Comparison of ENCODE assay signal across 12 cellular contexts in genomic region chr2:230759481-230760191, GRCh38. TPM values are rescaled to one million over a fixed set of nuclear protein-coding genes. Genes with fewer than 3 reads are reported as not detected.
A peak's percentile ranks its signal among the peaks of the same experiment; 100 is the strongest.
DNase-seq lines count a peak whose midpoint lies in the region; ATAC-seq and TF ChIP-seq lines count a peak whose summit lies in the region.
"Had no signal": no experiment of that assay in that cellular context is flagged by ENCODE, and none has a peak within 500 bp of the region (broad histone marks: within the 10 kb centered on the region; RNA-seq: fewer than 3 reads in every experiment).

No MANE protein-coding gene starts in this region.

- DNase-seq in MCF 10A (ENCODE audit: unreplicated experiment): no peak
- no peak for DNase-seq in mammary epithelial cell
- DNase-seq in adipocyte (ENCODE audit: low read depth): peak; percentile 46
- no peak for DNase-seq in naive thymus-derived CD4-positive, alpha-beta T cell
- no peak for DNase-seq in cerebellar cortex (ENCODE audit: low spot score)
- no peak for DNase-seq in NCI-H1694 treated with DMSO at 0.1 percent for 48 hours (lab: John Stamatoyannopoulos, UW)
- no peak for DNase-seq in NCI-H446 treated with DMSO at 0.1 percent for 48 hours (lab: John Stamatoyannopoulos, UW)
- DNase-seq in sigmoid colon: no peak
- DNase-seq: C1 segment of cervical spinal cord, NCI-H510A had no signal

- H3K27ac Mint-ChIP-seq in MCF 10A (ENCODE audit: low read depth, unreplicated experiment): peak overlapping the region; percentile 93
- peak overlapping the region in 8 of 9 donors; percentile 44 to 87 (median 75) for H3K27ac Mint-ChIP-seq in naive thymus-derived CD4-positive, alpha-beta T cell

- H3K4me1 ChIP-seq in mammary epithelial cell (ENCODE audit: insufficient read depth, low read length): peaks cover 18% of the 10 kb centered on the region
- peaks cover 39% of the 10 kb centered on the region for H3K4me1 ChIP-seq in adipocyte (ENCODE audit: control insufficient read depth, insufficient read depth, low read length)
- H3K4me1 ChIP-seq in naive thymus-derived CD4-positive, alpha-beta T cell (ENCODE audit: control insufficient read depth in 2 of 2, insufficient read depth in 2 of 2, low read length in 2 of 2): peaks cover 25 to 45% of the 10 kb centered on the region in 2 donors
- peaks cover 0 to 46% (median 36%) of the 10 kb centered on the region in 4 donors for H3K4me1 ChIP-seq in sigmoid colon

- no peaks in the 10 kb centered on the region for H3K9me3 Mint-ChIP-seq in MCF 10A (ENCODE audit: unreplicated experiment)
- peaks cover 0 to 2% (median 0%) of the 10 kb centered on the region in 11 donors for H3K9me3 Mint-ChIP-seq in naive thymus-derived CD4-positive, alpha-beta T cell

- no peak for ATAC-seq in naive thymus-derived CD4-positive, alpha-beta T cell
- ATAC-seq: esophagus mucosa had no signal

- peaks cover 29% of the 10 kb centered on the region for H3K4me1 Mint-ChIP-seq in MCF 10A (ENCODE audit: insufficient read depth, unreplicated experiment)
- H3K4me1 Mint-ChIP-seq in naive thymus-derived CD4-positive, alpha-beta T cell: peaks cover 48 to 75% (median 67%) of the 10 kb centered on the region in 7 donors

- CTCF ChIA-PET in MCF 10A (lab: Yijun Ruan, JAX): interaction anchor here (0.6 to 1.8 kb wide), 2 partner anchors 8 to 65 kb away, joined by 3 to 6 read pairs; no protein-coding TSS in a partner anchor
- CTCF ChIA-PET in mammary epithelial cell (lab: Charles Lee; ENCODE audit: low non-redundant PET): no interaction called here
- CTCF ChIA-PET in naive thymus-derived CD4-positive, alpha-beta T cell (lab: Charles Lee): no interaction called here

- H3K9ac ChIP-seq in mammary epithelial cell (ENCODE audit: insufficient read depth, low read length) (no peak overlapping the region), adipocyte (ENCODE audit: low read length) (peak overlapping the region; percentile 58)

- H3K36me3 ChIP-seq in mammary epithelial cell (ENCODE audit: insufficient read depth, low read length) (peaks cover 21% of the 10 kb centered on the region), adipocyte (ENCODE audit: control insufficient read depth, insufficient read depth, low read length, severe bottlenecking) (peaks cover 35% of the 10 kb centered on the region), sigmoid colon (peaks cover 0 to 39% (median 9%) of the 10 kb centered on the region in 4 donors)
- H3K36me3 ChIP-seq in naive thymus-derived CD4-positive, alpha-beta T cell (ENCODE audit: control insufficient read depth in 2 of 3, insufficient read depth in 3 of 3, low read length in 3 of 3): peaks cover 0 to 35% (median 0%) of the 10 kb centered on the region in 3 experiments

- intact Hi-C loops in MCF 10A (cut with micrococcal nuclease) (no loop called here), mammary epithelial cell (cut with micrococcal nuclease) (loop anchor here (2.0 kb wide), 1 partner anchor 13 kb away; no protein-coding TSS in a partner anchor), sigmoid colon (cut with DNase I) (no loop called here)
- intact Hi-C loops in naive thymus-derived CD4-positive, alpha-beta T cell (cut with micrococcal nuclease): loop anchor here in 1 of 2 donors (5.0 kb wide), 1 partner anchor 38 kb away; no protein-coding TSS in a partner anchor

- H3K27ac ChIP-seq in mammary epithelial cell (ENCODE audit: insufficient read depth, low read depth, low read length) (no peak overlapping the region), sigmoid colon (peak overlapping the region in 2 of 4 donors; percentile 34 to 70)
- H3K27ac ChIP-seq in naive thymus-derived CD4-positive, alpha-beta T cell (ENCODE audit: low read depth, low read length): no peak overlapping the region
- H3K27ac ChIP-seq: RWPE1 had no signal

- no peak overlapping the region for H3K4me2 ChIP-seq in mammary epithelial cell (ENCODE audit: insufficient read depth, low read depth, low read length)

- no peaks in the 10 kb centered on the region for H3K9me3 ChIP-seq in mammary epithelial cell (replicated peaks; ENCODE audit: insufficient read depth, low read length)
- H3K9me3 ChIP-seq in adipocyte (ENCODE audit: control insufficient read depth, low read length): no peaks in the 10 kb centered on the region
- H3K9me3 ChIP-seq in naive thymus-derived CD4-positive, alpha-beta T cell (ENCODE audit: control insufficient read depth in 2 of 3, low read length in 3 of 3): no peaks in the 10 kb centered on the region
- H3K9me3 ChIP-seq in sigmoid colon: no peaks in the 10 kb centered on the region

- H3K79me2 ChIP-seq in mammary epithelial cell (ENCODE audit: insufficient read depth, low read length): peaks cover 91% of the 10 kb centered on the region

- H3K27me3 ChIP-seq in mammary epithelial cell (ENCODE audit: insufficient read depth, low read length) (no peaks in the 10 kb centered on the region), adipocyte (replicated peaks; ENCODE audit: control insufficient read depth, insufficient read depth, low read length) (no peaks in the 10 kb centered on the region), sigmoid colon (no peaks in the 10 kb centered on the region)
- no peaks in the 10 kb centered on the region for H3K27me3 ChIP-seq in naive thymus-derived CD4-positive, alpha-beta T cell (ENCODE audit: control insufficient read depth in 2 of 2, insufficient read depth in 2 of 2, low read length in 2 of 2)

- 96% methylated on average over 11 of the region's 11 CpGs for WGBS in mammary epithelial cell (ENCODE audit: low coverage, missing lambda C conversion rate)
- 89 to 90% methylated on average over 11 of the region's 11 CpGs for WGBS in sigmoid colon, 2 donors

- TF ChIP-seq EP300 in sigmoid colon (IDR thresholded peaks at IDR 0.05): no peak

- H3K36me3 Mint-ChIP-seq in MCF 10A (ENCODE audit: insufficient read depth, unreplicated experiment): peaks cover 31% of the 10 kb centered on the region
- H3K36me3 Mint-ChIP-seq in naive thymus-derived CD4-positive, alpha-beta T cell: peaks cover 7 to 38% (median 25%) of the 10 kb centered on the region in 5 donors

- TF ChIP-seq POLR2A in sigmoid colon (IDR thresholded peaks at IDR 0.05): no peak

- BruUV-seq in MCF 10A (replicated peaks; lab: Mats Ljungman, UMichigan): no TSS peak
- BruUV-seq in mammary epithelial cell (replicated peaks; lab: Mats Ljungman, UMichigan): no TSS peak

- H3K4me3 Mint-ChIP-seq in MCF 10A (ENCODE audit: unreplicated experiment): peak overlapping the region; percentile 45
- H3K4me3 Mint-ChIP-seq in naive thymus-derived CD4-positive, alpha-beta T cell: peak overlapping the region in 4 of 10 donors; percentile 36 to 63 (median 52)

- in situ Hi-C loops in mammary epithelial cell (cut with MboI; ENCODE audit: low sequenced_read_pairs in 2 of 2): no loop called here

- H3K4me3 ChIP-seq in mammary epithelial cell (replicated peaks in 1 of 3; ENCODE audit: insufficient read depth in 1 of 3, low read depth in 2 of 3, low read length in 3 of 3) (no peak overlapping the region), adipocyte (ENCODE audit: low read length) (peak overlapping the region; percentile 45), sigmoid colon (no peak overlapping the region)
- no peak overlapping the region for H3K4me3 ChIP-seq in naive thymus-derived CD4-positive, alpha-beta T cell (ENCODE audit: low read length)

- H2AFZ ChIP-seq in mammary epithelial cell (ENCODE audit: low read depth, low read length): no peak overlapping the region

- dilution Hi-C loops in mammary epithelial cell (cut with HindIII; ENCODE audit: low sequenced_read_pairs): no loop called here

- TF ChIP-seq CTCF in MCF 10A (IDR thresholded peaks at IDR 0.05; ENCODE audit: unreplicated experiment) (no peak), mammary epithelial cell (conservative IDR thresholded peaks at IDR 0.05 in 1 of 2, IDR thresholded peaks at IDR 0.05 in 1 of 2; ENCODE audit: extremely low read depth in 1 of 2, insufficient read depth in 1 of 2, low read depth in 1 of 2, low read length in 2 of 2) (no peak), sigmoid colon (IDR thresholded peaks at IDR 0.05) (no peak)

- no peaks in the 10 kb centered on the region for H3K27me3 Mint-ChIP-seq in MCF 10A (ENCODE audit: insufficient read depth, unreplicated experiment)
- no peaks in the 10 kb centered on the region for H3K27me3 Mint-ChIP-seq in naive thymus-derived CD4-positive, alpha-beta T cell

- POLR2A ChIA-PET in MCF 10A (lab: Yijun Ruan, JAX): interaction anchor here (0.5 to 2.5 kb wide), 9 partner anchors 9 to 46 kb away, joined by 3 to 7 read pairs (median 4); no protein-coding TSS in a partner anchor
- POLR2A ChIA-PET in naive thymus-derived CD4-positive, alpha-beta T cell (lab: Charles Lee): no interaction called here

- peaks cover 6% of the 10 kb centered on the region for H4K20me1 ChIP-seq in mammary epithelial cell (ENCODE audit: insufficient read depth, low read length)

RNA-seq across cellular contexts. Expression of gene CAB39, which starts 47.0 kb away (rescaled TPM):
- 76.9 and 91.7 TPM in 2 replicates for total RNA-seq in MCF 10A (2022)
- 100 to 1,000 TPM in 1 of 2 donors, 10 to 100 TPM in 1; 68.3 to 115 TPM for total RNA-seq in mammary epithelial cell
- polyA plus RNA-seq in mammary epithelial cell: 55.2 TPM
- 149 TPM for polyA minus RNA-seq in mammary epithelial cell
- 100 to 1,000 TPM in 2 of 5 experiments, 10 to 100 TPM in 3; 71.0 to 186 (median 95.4) TPM for total RNA-seq in naive thymus-derived CD4-positive, alpha-beta T cell
- polyA plus RNA-seq in naive thymus-derived CD4-positive, alpha-beta T cell: 10 to 100 TPM; 73.1 to 79.4 TPM
- 10 to 100 TPM; 63.7 to 77.9 (median 73.4) TPM for total RNA-seq in sigmoid colon
- 100 to 1,000 TPM in 1 of 3 donors, 10 to 100 TPM in 2; 60.2 to 128 (median 70.9) TPM for polyA plus RNA-seq in sigmoid colon
